In the genomic region with DNA sequence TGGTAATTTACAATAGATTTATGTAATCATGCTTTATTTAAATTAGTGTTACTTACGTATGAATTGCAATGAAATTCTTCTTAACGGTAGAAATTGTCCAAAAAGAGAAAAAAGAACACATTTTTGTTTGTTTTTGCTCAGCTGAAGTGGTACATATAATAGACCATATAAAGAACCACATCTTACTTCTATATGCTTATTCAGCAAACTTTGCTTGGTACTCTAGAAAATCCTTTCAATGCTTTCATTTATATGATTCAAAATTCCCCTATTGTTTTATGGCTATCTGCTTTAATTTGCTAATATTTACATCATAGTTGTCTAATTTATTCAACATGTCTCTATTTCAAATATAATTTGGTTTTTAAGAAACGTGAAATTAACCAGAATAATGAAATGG, we compare ENCODE assay signal across 4 cellular contexts.
TF ChIP-seq lines count a peak whose summit lies in the region.

No MANE protein-coding gene starts in this region.

TF ChIP-seq in HepG2, 621 proteins besides CTCF, POLR2A, EP300 and RAD21:
- TF ChIP-seq PHF8 (CRISPR knock-in tag; IDR thresholded peaks at IDR 0.05) (no peak), CBX1 (IDR thresholded peaks at IDR 0.05; ENCODE audit: low read depth) (no peak), MAFF (IDR thresholded peaks at IDR 0.05; ENCODE audit: low read depth, low read length) (peak; percentile 63), PAF1 (CRISPR knock-in tag; IDR thresholded peaks at IDR 0.05) (no peak), MAFK (conservative IDR thresholded peaks at IDR 0.05 in 1 of 2, IDR thresholded peaks at IDR 0.05 in 1 of 2; ENCODE audit: low read length in 2 of 2) (peak; percentile 58 to 75; a peak in 3 of 4 replicates)
- TF ChIP-seq, protein P1, sequence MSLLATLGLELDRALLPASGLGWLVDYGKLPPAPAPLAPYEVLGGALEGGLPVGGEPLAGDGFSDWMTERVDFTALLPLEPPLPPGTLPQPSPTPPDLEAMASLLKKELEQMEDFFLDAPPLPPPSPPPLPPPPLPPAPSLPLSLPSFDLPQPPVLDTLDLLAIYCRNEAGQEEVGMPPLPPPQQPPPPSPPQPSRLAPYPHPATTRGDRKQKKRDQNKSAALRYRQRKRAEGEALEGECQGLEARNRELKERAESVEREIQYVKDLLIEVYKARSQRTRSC (CRISPR knock-in tag; IDR thresholded peaks at IDR 0.05; ENCODE audit: low read depth) = no peak
- TF ChIP-seq, protein P2, sequence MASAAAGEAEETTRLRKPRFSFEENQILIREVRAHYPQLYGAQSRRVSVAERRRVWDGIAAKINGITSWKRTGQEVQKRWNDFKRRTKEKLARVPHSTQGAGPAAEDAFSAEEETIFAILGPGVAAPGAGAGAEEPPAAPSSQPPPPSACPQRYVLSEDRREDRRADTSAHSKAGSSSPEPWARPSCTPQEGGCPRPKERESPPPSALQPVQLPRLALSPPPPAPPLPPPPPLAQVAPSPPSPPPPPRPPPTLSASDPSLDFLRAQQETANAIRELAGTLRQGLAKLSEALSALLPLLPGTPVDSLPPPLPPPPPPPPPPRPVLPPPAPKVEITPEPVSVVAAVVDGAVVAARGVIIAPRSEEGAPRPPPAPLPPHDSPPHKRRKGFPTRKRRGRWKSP (CRISPR knock-in tag; IDR thresholded peaks at IDR 0.05) = no peak

TF ChIP-seq in A549, 52 proteins besides CTCF, POLR2A, EP300 and RAD21:
- TF ChIP-seq NR3C1 (IDR thresholded peaks at IDR 0.05) (no peak), MAFK (IDR thresholded peaks at IDR 0.05; ENCODE audit: partially characterized antibody) (peak; percentile 57)

TF ChIP-seq in IMR-90, 13 proteins besides CTCF, POLR2A, EP300 and RAD21:
- TF ChIP-seq MAFK (IDR thresholded peaks at IDR 0.05; ENCODE audit: low read depth, low read length) (peak; percentile 65), FOS (IDR thresholded peaks at IDR 0.05; ENCODE audit: low read depth, low read length) (no peak)

TF ChIP-seq in K562, 482 proteins besides CTCF, POLR2A, EP300 and RAD21:
- peak; percentile 58 for TF ChIP-seq MAFG (tag; conservative IDR thresholded peaks at IDR 0.05)
- TF ChIP-seq MAFF (IDR thresholded peaks at IDR 0.05; ENCODE audit: low read length) = peak; percentile 18; the same call in 1 of the 2 replicates
- TF ChIP-seq ZNF316 (IDR thresholded peaks at IDR 0.05) = peak; percentile 79
- TF ChIP-seq, protein P3, sequence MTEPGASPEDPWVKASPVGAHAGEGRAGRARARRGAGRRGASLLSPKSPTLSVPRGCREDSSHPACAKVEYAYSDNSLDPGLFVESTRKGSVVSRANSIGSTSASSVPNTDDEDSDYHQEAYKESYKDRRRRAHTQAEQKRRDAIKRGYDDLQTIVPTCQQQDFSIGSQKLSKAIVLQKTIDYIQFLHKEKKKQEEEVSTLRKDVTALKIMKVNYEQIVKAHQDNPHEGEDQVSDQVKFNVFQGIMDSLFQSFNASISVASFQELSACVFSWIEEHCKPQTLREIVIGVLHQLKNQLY (CRISPR knock-in tag; conservative IDR thresholded peaks at IDR 0.05) = no peak
- TF ChIP-seq C11orf30 (IDR thresholded peaks at IDR 0.05; ENCODE audit: low read depth) = peak; percentile 58; the same call in 1 of the 2 replicates
- TF ChIP-seq GABPB2 (CRISPR knock-in tag; conservative IDR thresholded peaks at IDR 0.05) = no peak
- TF ChIP-seq DMBX1 (CRISPR knock-in tag; IDR thresholded peaks at IDR 0.05; ENCODE audit: borderline replicate concordance) = no peak
